In the genomic region with DNA sequence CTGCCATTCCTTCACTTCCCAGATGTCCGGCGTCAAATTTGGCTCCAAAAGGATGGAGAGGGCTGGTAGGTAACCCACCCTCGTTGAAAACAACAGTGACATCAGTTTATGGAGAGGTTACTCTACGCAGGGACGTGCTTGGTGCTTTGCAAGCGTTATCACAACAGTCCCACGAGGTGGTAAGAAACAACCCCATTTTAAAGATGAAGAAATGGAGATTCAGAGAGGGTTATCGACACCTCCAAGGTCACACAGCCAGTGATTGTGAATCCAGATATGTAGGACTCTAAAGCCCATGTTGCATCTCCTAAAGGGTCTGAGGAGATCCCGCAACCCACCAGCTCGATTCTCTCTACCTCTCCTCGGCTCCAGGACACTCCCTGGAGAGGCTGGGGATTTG, we compare ENCODE assay signal across 8 cellular contexts. TPM values are rescaled to one million over a fixed set of nuclear protein-coding genes. Genes with fewer than 3 reads are reported as not detected.
DNase-seq lines count a peak whose midpoint lies in the region; ATAC-seq, FAIRE-seq and TF ChIP-seq lines count a peak whose summit lies in the region.

No MANE protein-coding gene starts in this region.

- peak overlapping the region; percentile 65 for H3K9ac ChIP-seq in HUES64 (ENCODE audit: low read depth, low read length)

- H3K9me3 Mint-ChIP-seq in CD8-positive, alpha-beta T cell, result no peaks in the 10 kb centered on the region
- H3K9me3 Mint-ChIP-seq in natural killer cell, result no peaks in the 10 kb centered on the region

- ATAC-seq in CD8-positive, alpha-beta T cell, result peak; percentile 24
- ATAC-seq in natural killer cell (peak in 2 of 3 donors; percentile 32 to 46), HG02970 (IDR thresholded peaks at IDR 0.05; ENCODE audit: low FRiP score, unreplicated experiment) (no peak), esophagus mucosa (no peak)

- peaks cover 28% of the 10 kb centered on the region for H3K4me1 Mint-ChIP-seq in CD8-positive, alpha-beta T cell (ENCODE audit: low read depth)
- peaks cover 22 to 33% of the 10 kb centered on the region in 2 donors for H3K4me1 Mint-ChIP-seq in natural killer cell

- no peaks in the 10 kb centered on the region for H3K9me3 ChIP-seq in CD8-positive, alpha-beta T cell (ENCODE audit: low read length)
- no peaks in the 10 kb centered on the region for H3K9me3 ChIP-seq in HUES64 (ENCODE audit: insufficient read depth, low read depth, low read length)

- CTCF ChIA-PET in CD8-positive, alpha-beta T cell (lab: Charles Lee), result no interaction called here

- H3K27me3 Mint-ChIP-seq in CD8-positive, alpha-beta T cell (ENCODE audit: low read depth), result no peaks in the 10 kb centered on the region
- peaks cover 0 to 8% of the 10 kb centered on the region in 2 donors for H3K27me3 Mint-ChIP-seq in natural killer cell (ENCODE audit: low read depth in 2 of 2)

- H3K36me3 ChIP-seq in CD8-positive, alpha-beta T cell (ENCODE audit: insufficient read depth, low read length), result no peaks in the 10 kb centered on the region
- H3K36me3 ChIP-seq in HUES64 (ENCODE audit: insufficient read depth, low read length), result peaks cover 13% of the 10 kb centered on the region
- no peaks in the 10 kb centered on the region for H3K36me3 ChIP-seq in brain microvascular endothelial cell (replicated peaks)

- no peak for TF ChIP-seq CTCF in CD8-positive, alpha-beta T cell (IDR thresholded peaks at IDR 0.05)
- TF ChIP-seq CTCF in brain microvascular endothelial cell (IDR thresholded peaks at IDR 0.05; ENCODE audit: low read depth, low read length, missing control alignments), result no peak
- no peak for TF ChIP-seq CTCF in natural killer cell (IDR thresholded peaks at IDR 0.05)
- no peak for TF ChIP-seq CTCF in D721Med (IDR thresholded peaks at IDR 0.05; ENCODE audit: insufficient read depth, missing control alignments)

- H3K36me3 Mint-ChIP-seq in CD8-positive, alpha-beta T cell, result no peaks in the 10 kb centered on the region
- no peaks in the 10 kb centered on the region for H3K36me3 Mint-ChIP-seq in natural killer cell

- DNase-seq in CD8-positive, alpha-beta T cell, result no peak
- no peak for DNase-seq in brain microvascular endothelial cell
- DNase-seq in natural killer cell, result no peak
- DNase-seq in D721Med (ENCODE audit: insufficient read length, low spot score), result no peak
- DNase-seq in HK-2 (ENCODE audit: unreplicated experiment), result no peak

- H3K27ac Mint-ChIP-seq in CD8-positive, alpha-beta T cell, result peak overlapping the region; percentile 91
- peak overlapping the region; percentile 77 to 88 for H3K27ac Mint-ChIP-seq in natural killer cell

- H3K27ac ChIP-seq in CD8-positive, alpha-beta T cell (ENCODE audit: low read depth, low read length), result peak overlapping the region; percentile 21
- H3K27ac ChIP-seq in HUES64 (ENCODE audit: low read depth, low read length) (peak overlapping the region; percentile 83; the same call in 1 of the 2 replicates), brain microvascular endothelial cell (no peak overlapping the region)

- peaks cover 20% of the 10 kb centered on the region for H3K4me1 ChIP-seq in CD8-positive, alpha-beta T cell (ENCODE audit: insufficient read depth, low read length)
- peaks cover 22% of the 10 kb centered on the region for H3K4me1 ChIP-seq in HUES64 (ENCODE audit: insufficient read depth, low read length)

- intact Hi-C loops in CD8-positive, alpha-beta T cell (cut with DNase I, micrococcal nuclease), result loop anchor here in 1 of 2 experiments (1.0 to 2.0 kb wide), 2 partner anchors 15 to 68 kb away; partner anchors contain the start of gene TPST2
- intact Hi-C loops in natural killer cell (cut with micrococcal nuclease), result loop anchor here (1.0 kb wide), 1 partner anchor 9 kb away; no protein-coding TSS in a partner anchor

- in situ Hi-C loops in brain microvascular endothelial cell (cut with HindIII; ENCODE audit: low pct_ligation_motif_present, low sequenced_read_pairs), result no loop called here

- peak overlapping the region; percentile 91 for H3K4me3 Mint-ChIP-seq in CD8-positive, alpha-beta T cell
- peak overlapping the region; percentile 90 for H3K4me3 Mint-ChIP-seq in natural killer cell

- no peaks in the 10 kb centered on the region for H3K27me3 ChIP-seq in CD8-positive, alpha-beta T cell (ENCODE audit: insufficient read depth, low read length)
- H3K27me3 ChIP-seq in HUES64 (ENCODE audit: insufficient read depth, low read length) (peaks cover 26% of the 10 kb centered on the region), brain microvascular endothelial cell (replicated peaks) (peaks cover 13% of the 10 kb centered on the region)

- no peak for FAIRE-seq in D721Med (lab: Jason Lieb, UNC)

- peak overlapping the region; percentile 96 for H3K4me3 ChIP-seq in CD8-positive, alpha-beta T cell (ENCODE audit: low read depth, low read length)
- H3K4me3 ChIP-seq in HUES64 (ENCODE audit: low read length) (peak overlapping the region; percentile 68), brain microvascular endothelial cell (ENCODE audit: low read depth, low read length) (peak overlapping the region; percentile 38)

- 2% methylated on average over 10 of the region's 11 CpGs for WGBS in HUES64

- POLR2A ChIA-PET in CD8-positive, alpha-beta T cell (lab: Charles Lee), result interaction anchor here (7.2 kb wide), 1 partner anchor 14 kb away, joined by 34 read pairs; no protein-coding TSS in a partner anchor

RNA-seq across cellular contexts. Expression of gene MIAT, which starts 0.8 kb away (rescaled TPM):
- total RNA-seq in CD8-positive, alpha-beta T cell, result 10 to 100 TPM; 80.9 to 81.6 TPM
- polyA plus RNA-seq in HUES64 (2013, experiment 1 of 2), result 20.0 TPM
- 22.8 TPM for polyA plus RNA-seq in HUES64 (2013, experiment 2 of 2)
- 100 to 1,000 TPM in 1 of 3 donors, 10 to 100 TPM in 2; 75.3 to 105 (median 76.3) TPM for total RNA-seq in natural killer cell
- total RNA-seq in esophagus mucosa, result 1.1 TPM

RNA-seq across cellular contexts. Expression of gene CRYBA4, which starts 36.4 kb away (rescaled TPM):
- not detected for total RNA-seq in CD8-positive, alpha-beta T cell
- polyA plus RNA-seq in HUES64 (2013, experiment 1 of 2), result 1.3 TPM
- polyA plus RNA-seq in HUES64 (2013, experiment 2 of 2), result 0.95 TPM
- total RNA-seq in natural killer cell, result under 1 TPM in 1 of 3 donors, not detected in 2; 0.59 TPM
- not detected for total RNA-seq in esophagus mucosa

RNA-seq across cellular contexts. Expression of gene CRYBB1, which starts 40.3 kb away (rescaled TPM):
- total RNA-seq in CD8-positive, alpha-beta T cell, result not detected
- 4.6 TPM for polyA plus RNA-seq in HUES64 (2013, experiment 1 of 2)
- 3.0 TPM for polyA plus RNA-seq in HUES64 (2013, experiment 2 of 2)
- not detected for total RNA-seq in natural killer cell
- total RNA-seq in esophagus mucosa, result not detected

Comparison
In these comparisons a context has a peak if more than half of its experiments do, and no peak if none do; other contexts are left out.
1. ATAC-seq: peak in CD8-positive, alpha-beta T cell (single experiment) and natural killer cell (2 of 3); none in HG02970 (single experiment) and esophagus mucosa (single experiment).
2. H3K4me3 ChIP-seq: peak in every context shown above with its lines; median percentile 96 in CD8-positive, alpha-beta T cell; 68 in HUES64; 38 in brain microvascular endothelial cell.
3. RNA of gene MIAT, which starts 0.8 kb away (total RNA-seq): 80.9 to 81.6 TPM in CD8-positive, alpha-beta T cell and 75.3 to 105 TPM in natural killer cell; 1.1 TPM in esophagus mucosa (single experiment); every median in the first group is over 10 times any median in the second.